In the genomic region with DNA sequence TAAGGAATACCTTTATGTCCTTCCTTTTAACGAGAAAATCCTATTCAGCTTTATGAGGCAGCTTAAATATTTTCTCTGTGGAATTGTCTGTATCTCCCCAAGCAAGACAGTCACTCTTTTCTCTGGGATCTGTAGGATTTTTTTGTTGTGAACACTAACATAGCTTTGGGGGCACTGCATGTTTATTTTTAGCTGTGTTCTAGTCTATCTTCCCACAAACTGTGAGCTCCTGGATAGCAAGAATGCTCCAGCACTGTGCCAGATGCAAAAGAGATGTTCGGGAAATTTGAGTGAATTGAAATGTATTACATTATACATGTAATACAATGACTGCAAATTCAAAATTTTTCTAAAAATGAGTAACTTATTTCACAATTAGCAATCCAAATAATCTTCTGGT, we compare ENCODE assay signal across 14 cellular contexts.
DNase-seq lines count a peak whose midpoint lies in the region; ATAC-seq and TF ChIP-seq lines count a peak whose summit lies in the region.
"Had no signal": no experiment of that assay in that cellular context is flagged by ENCODE, and none has a peak within 500 bp of the region (broad histone marks: within the 10 kb centered on the region; RNA-seq: fewer than 3 reads in every experiment).

No MANE protein-coding gene starts in this region.

- intact Hi-C loops in PC-3 (cut with micrococcal nuclease), result no loop called here
- intact Hi-C loops in gastrocnemius medialis (cut with DNase I; ENCODE audit: low total_unique reads), result no loop called here

- H2AFZ ChIP-seq in KMS-11 (ENCODE audit: low read depth) (no peak overlapping the region), PC-3 (ENCODE audit: low read length) (no peak overlapping the region)

- no peaks in the 10 kb centered on the region for H3K79me2 ChIP-seq in DOHH2 (ENCODE audit: control insufficient read depth, low read length)
- no peaks in the 10 kb centered on the region for H3K79me2 ChIP-seq in KMS-11 (ENCODE audit: insufficient read depth, low read depth)
- no peaks in the 10 kb centered on the region for H3K79me2 ChIP-seq in PC-3 (ENCODE audit: low read length)

- DNase-seq in chondrocyte (ENCODE audit: low spot score) (no peak), myocyte (ENCODE audit: low read depth) (peak; percentile 17), hypothalamus (lab: John Stamatoyannopoulos, UW) (no peak), A172 (ENCODE audit: low spot score) (no peak), PC-3 (no peak), gastrocnemius medialis (no peak)
- DNase-seq: CD8-positive, alpha-beta T cell; COR-L47 had no signal

- peak overlapping the region; percentile 0 for H3K27ac Mint-ChIP-seq in chondrocyte (ENCODE audit: unreplicated experiment)
- H3K27ac Mint-ChIP-seq: CD14-positive monocyte; CD8-positive, alpha-beta T cell had no signal

- H3K9me2 ChIP-seq in DOHH2 (replicated peaks; ENCODE audit: control insufficient read depth, low read length) (no peaks in the 10 kb centered on the region), PC-3 (replicated peaks; ENCODE audit: low read length) (no peaks in the 10 kb centered on the region; the same call in 1 of the 2 replicates)

- H3K27ac ChIP-seq in DOHH2 (ENCODE audit: low read depth, low read length) (peak overlapping the region; percentile 88), KMS-11 (no peak overlapping the region; the same call in 1 of the 2 replicates), PC-3 (ENCODE audit: low read length) (no peak overlapping the region), gastrocnemius medialis (no peak overlapping the region)
- H3K27ac ChIP-seq: A549 had no signal

- H3K4me2 ChIP-seq in DOHH2 (ENCODE audit: low read length), result peak overlapping the region; percentile 69
- H3K4me2 ChIP-seq in KMS-11, result peak overlapping the region; percentile 51; the same call in 1 of the 2 replicates
- no peak overlapping the region for H3K4me2 ChIP-seq in PC-3 (ENCODE audit: low read length)

- peaks cover 9% of the 10 kb centered on the region for H3F3A ChIP-seq in DOHH2 (ENCODE audit: control insufficient read depth, insufficient read depth)
- no peaks in the 10 kb centered on the region for H3F3A ChIP-seq in PC-3 (ENCODE audit: low read length, unreplicated experiment)

- POLR2A ChIA-PET in PC-3 (lab: Charles Lee; ENCODE audit: unreplicated experiment), result no interaction called here

- ATAC-seq in PC-3, result no peak
- no peak for ATAC-seq in gastrocnemius medialis
- ATAC-seq: CD8-positive, alpha-beta T cell; HCT116; K562 had no signal

- no peaks in the 10 kb centered on the region for H3K9me3 Mint-ChIP-seq in chondrocyte (ENCODE audit: low read depth)
- H3K9me3 Mint-ChIP-seq: CD8-positive, alpha-beta T cell had no signal

- no peaks in the 10 kb centered on the region for H4K20me1 ChIP-seq in DOHH2 (ENCODE audit: control insufficient read depth, insufficient read depth, low read depth, low read length)
- H4K20me1 ChIP-seq in KMS-11 (ENCODE audit: insufficient read depth), result no peaks in the 10 kb centered on the region
- no peaks in the 10 kb centered on the region for H4K20me1 ChIP-seq in PC-3 (ENCODE audit: low read length)

- in situ Hi-C loops in gastrocnemius medialis (cut with MboI; ENCODE audit: low sequenced_read_pairs in 4 of 4), result no loop called here

- H3K27me3 ChIP-seq in DOHH2 (ENCODE audit: control insufficient read depth, low read length), result no peaks in the 10 kb centered on the region
- no peaks in the 10 kb centered on the region for H3K27me3 ChIP-seq in KMS-11 (ENCODE audit: insufficient read depth, low read depth)
- no peaks in the 10 kb centered on the region for H3K27me3 ChIP-seq in PC-3 (ENCODE audit: low read length)
- H3K27me3 ChIP-seq in gastrocnemius medialis, result no peaks in the 10 kb centered on the region

- peaks cover 23% of the 10 kb centered on the region for H3K4me1 Mint-ChIP-seq in chondrocyte (ENCODE audit: low read depth)

- CTCF ChIA-PET in PC-3 (lab: Charles Lee), result no interaction called here

- H3K36me3 Mint-ChIP-seq in chondrocyte (ENCODE audit: low read depth), result peaks cover 1% of the 10 kb centered on the region
- H3K36me3 Mint-ChIP-seq: CD14-positive monocyte; CD8-positive, alpha-beta T cell had no signal

- no peaks in the 10 kb centered on the region for H3K36me3 ChIP-seq in DOHH2 (ENCODE audit: control insufficient read depth, low read length)
- H3K36me3 ChIP-seq in KMS-11 (ENCODE audit: insufficient read depth), result no peaks in the 10 kb centered on the region
- no peaks in the 10 kb centered on the region for H3K36me3 ChIP-seq in PC-3 (ENCODE audit: low read depth, low read length)
- H3K36me3 ChIP-seq in gastrocnemius medialis, result no peaks in the 10 kb centered on the region

- H3K4me3 Mint-ChIP-seq in chondrocyte (ENCODE audit: unreplicated experiment), result no peak overlapping the region
- H3K4me3 Mint-ChIP-seq: CD14-positive monocyte; CD8-positive, alpha-beta T cell had no signal

- H3K9ac ChIP-seq in KMS-11 (no peak overlapping the region), PC-3 (ENCODE audit: low read length) (no peak overlapping the region)

- TF ChIP-seq POLR2A in gastrocnemius medialis (IDR thresholded peaks at IDR 0.05), result no peak

- H3K4me3 ChIP-seq in DOHH2 (ENCODE audit: low read length) (peak overlapping the region; percentile 57), KMS-11 (IDR thresholded peaks at IDR 0.05; ENCODE audit: insufficient read depth, low read depth, low read length) (no peak overlapping the region), PC-3 (ENCODE audit: low read length) (no peak overlapping the region), gastrocnemius medialis (no peak overlapping the region)
- H3K4me3 ChIP-seq: A549, K562 had no signal

- H3K27me3 Mint-ChIP-seq in chondrocyte (ENCODE audit: low read depth), result no peaks in the 10 kb centered on the region

- H3K9me3 ChIP-seq in DOHH2 (ENCODE audit: control insufficient read depth, insufficient read depth, low read length) (no peaks in the 10 kb centered on the region), PC-3 (ENCODE audit: low read length) (no peaks in the 10 kb centered on the region), gastrocnemius medialis (no peaks in the 10 kb centered on the region)
- H3K9me3 ChIP-seq: A549 had no signal

- H3K4me1 ChIP-seq in DOHH2 (ENCODE audit: control insufficient read depth, low read length) (peaks cover 42% of the 10 kb centered on the region), KMS-11 (ENCODE audit: low read depth, poor library complexity, severe bottlenecking) (peaks cover 39% of the 10 kb centered on the region), PC-3 (ENCODE audit: insufficient read depth, low read length) (peaks cover 13% of the 10 kb centered on the region), gastrocnemius medialis (peaks cover 6 to 13% of the 10 kb centered on the region in 2 donors)

- no TSS peak for BruUV-seq in PC-3 (replicated peaks; lab: Mats Ljungman, UMichigan)

- TF ChIP-seq CTCF in DOHH2 (IDR thresholded peaks at IDR 0.05; ENCODE audit: low read depth, low read length, poor library complexity, severe bottlenecking), result no peak
- no peak for TF ChIP-seq CTCF in KMS-11 (conservative IDR thresholded peaks at IDR 0.05; ENCODE audit: low read depth, low read length)
- TF ChIP-seq CTCF in chondrocyte (IDR thresholded peaks at IDR 0.05), result no peak
- no peak for TF ChIP-seq CTCF in PC-3 (conservative IDR thresholded peaks at IDR 0.05; ENCODE audit: low read depth, low read length)
- no peak for TF ChIP-seq CTCF in gastrocnemius medialis (IDR thresholded peaks at IDR 0.05 in 4 of 5, conservative IDR thresholded peaks at IDR 0.05 in 1 of 5)
